ENCODE assay signal across 12 cellular contexts in genomic region chr11:72681226-72682153, GRCh38. TPM values are rescaled to one million over a fixed set of nuclear protein-coding genes. Genes with fewer than 3 reads are reported as not detected.
DNase-seq lines count a peak whose midpoint lies in the region; ATAC-seq and TF ChIP-seq lines count a peak whose summit lies in the region.
"Had no signal": no experiment of that assay in that cellular context is flagged by ENCODE, and none has a peak within 500 bp of the region (broad histone marks: within the 10 kb centered on the region; RNA-seq: fewer than 3 reads in every experiment).

No MANE protein-coding gene starts in this region.

- peaks cover 22 to 52% of the 10 kb centered on the region in 2 donors for H3K4me1 Mint-ChIP-seq in stimulated activated naive B cell treated with anti-CD40 and anti-IgM and Interleukin-4, amounts not matched to agents 10 μg/mL and 1 μg/mL and 100 μg/mL, for 72 hours

- DNase-seq in NCI-H2227 (lab: John Stamatoyannopoulos, UW; ENCODE audit: unreplicated experiment) (peak; percentile 39), NCI-H2227 treated with DMSO at 0.1 percent for 48 hours (lab: John Stamatoyannopoulos, UW) (no peak), SW480 (ENCODE audit: low spot score) (peak; percentile 37), kidney tubule cell (ENCODE audit: low spot score) (peak; percentile 12), ureter (ENCODE audit: low spot score) (no peak), GM20000 (ENCODE audit: low spot score) (no peak)
- no peak for DNase-seq in stimulated activated naive B cell treated with anti-CD40 and anti-IgM and Interleukin-4, amounts not matched to agents 10 μg/mL and 1 μg/mL and 100 μg/mL, for 72 hours
- DNase-seq: activated CD4-positive, alpha-beta T cell treated with anti-CD3 and anti-CD28 coated beads, Interleukin-2, amount 50 U/mL, for 1 hour; KG1; NCI-H2029 treated with DMSO at 0.1 percent for 48 hours had no signal

- H3K4me3 Mint-ChIP-seq in stimulated activated naive B cell treated with anti-CD40 and anti-IgM and Interleukin-4, amounts not matched to agents 10 μg/mL and 1 μg/mL and 100 μg/mL, for 72 hours, result no peak overlapping the region
- H3K4me3 Mint-ChIP-seq: activated T-helper 1 cell treated with anti-CD3 and anti-CD28 coated beads, Interleukin-12 subunit alpha, Interleukin-12 subunit beta, Interleukin-2, Interleukin-4 antibody, amounts not matched to agents 30 ng/mL and 10 ng/mL and 1 ng/mL, durations not matched to agents 14 hours and 24 hours and 36 hours had no signal

- H3K9me3 Mint-ChIP-seq in stimulated activated naive B cell treated with anti-CD40 and anti-IgM and Interleukin-4, amounts not matched to agents 10 μg/mL and 1 μg/mL and 100 μg/mL, for 72 hours, result no peaks in the 10 kb centered on the region
- H3K9me3 Mint-ChIP-seq: activated T-helper 1 cell treated with anti-CD3 and anti-CD28 coated beads, Interleukin-12 subunit alpha, Interleukin-12 subunit beta, Interleukin-2, Interleukin-4 antibody, amounts not matched to agents 30 ng/mL and 10 ng/mL and 1 ng/mL, durations not matched to agents 14 hours and 24 hours and 36 hours had no signal

- H3K27me3 Mint-ChIP-seq in stimulated activated naive B cell treated with anti-CD40 and anti-IgM and Interleukin-4, amounts not matched to agents 10 μg/mL and 1 μg/mL and 100 μg/mL, for 72 hours, result peaks cover 4 to 16% of the 10 kb centered on the region in 2 donors

- peaks cover 16 to 19% of the 10 kb centered on the region in 2 donors for H3K36me3 Mint-ChIP-seq in stimulated activated naive B cell treated with anti-CD40 and anti-IgM and Interleukin-4, amounts not matched to agents 10 μg/mL and 1 μg/mL and 100 μg/mL, for 72 hours

- ATAC-seq in stimulated activated naive B cell treated with anti-CD40 and anti-IgM and Interleukin-4, amounts not matched to agents 10 μg/mL and 1 μg/mL and 100 μg/mL, for 72 hours (replicated peaks), result no peak
- no peak for ATAC-seq in GM19351 (IDR thresholded peaks at IDR 0.05; ENCODE audit: unreplicated experiment)

- H3K27ac Mint-ChIP-seq in stimulated activated naive B cell treated with anti-CD40 and anti-IgM and Interleukin-4, amounts not matched to agents 10 μg/mL and 1 μg/mL and 100 μg/mL, for 72 hours, result peak overlapping the region; percentile 81

- TF ChIP-seq CTCF in GM20000 (IDR thresholded peaks at IDR 0.05; ENCODE audit: extremely low read depth, missing control alignments), result no peak

RNA-seq across cellular contexts. Expression of gene PDE2A, which starts 7.3 kb away (rescaled TPM):
- total RNA-seq in ureter, result 49.6 TPM

Comparison
In these comparisons a context has a peak if more than half of its experiments do, and no peak if none do; other contexts are left out.
1. DNase-seq: peak in NCI-H2227 (single experiment), SW480 (single experiment) and kidney tubule cell (single experiment); none in NCI-H2227 treated with DMSO at 0.1 percent for 48 hours (single experiment), stimulated activated naive B cell treated with anti-CD40 and anti-IgM and Interleukin-4, amounts not matched to agents 10 μg/mL and 1 μg/mL and 100 μg/mL, for 72 hours (single experiment), ureter (single experiment) and GM20000 (single experiment).